ENCODE assay signal across 8 cellular contexts in the genomic region with DNA sequence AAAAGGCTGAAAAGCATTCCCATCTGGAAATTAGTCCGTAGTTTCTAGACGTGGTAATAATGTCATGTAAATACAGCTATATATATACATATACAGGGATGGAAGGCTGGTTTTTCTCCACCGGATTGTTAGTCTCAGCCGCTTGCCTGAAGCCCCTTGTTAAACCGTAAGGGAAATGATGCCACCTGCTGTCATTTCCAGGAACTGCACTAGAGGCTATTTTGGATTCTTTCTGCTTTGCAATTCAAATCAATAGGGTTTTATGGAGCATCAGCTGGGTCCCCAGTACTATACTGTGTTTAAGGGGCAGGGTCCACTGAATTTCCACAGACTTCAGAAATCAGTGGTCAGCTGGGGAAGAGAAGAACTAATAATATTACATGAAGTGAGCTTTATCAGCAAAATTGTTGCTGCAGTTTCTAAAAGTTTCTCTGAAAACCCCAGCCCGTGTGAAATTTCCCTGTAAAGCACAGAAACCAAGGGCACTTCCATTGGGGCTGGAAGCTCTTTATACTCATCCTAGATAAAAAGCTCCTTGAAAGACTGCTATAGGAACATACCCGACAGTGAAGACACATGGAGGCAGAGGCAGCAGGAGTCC. TPM values are rescaled to one million over a fixed set of nuclear protein-coding genes. Genes with fewer than 3 reads are reported as not detected.
DNase-seq lines count a peak whose midpoint lies in the region; ATAC-seq and TF ChIP-seq lines count a peak whose summit lies in the region.

No MANE protein-coding gene starts in this region.

- H3K36me3 ChIP-seq in ACC112 (ENCODE audit: insufficient read depth, low read length) (no peaks in the 10 kb centered on the region), OCI-LY7 (ENCODE audit: insufficient read depth, low read length) (peaks cover 98% of the 10 kb centered on the region), esophagus squamous epithelium (peaks cover 0 to 35% (median 0%) of the 10 kb centered on the region in 3 donors)

- H3K27ac Mint-ChIP-seq in IgD-negative memory B cell (peak overlapping the region; percentile 14 to 67 (median 63)), nephron progenitor cell (no peak overlapping the region)
- peak overlapping the region; percentile 70 for H3K27ac Mint-ChIP-seq in stimulated activated naive CD8-positive, alpha-beta T cell treated with anti-CD3 and anti-CD28 coated beads, Interleukin-15, Interleukin-2, amounts not matched to agents 100 ng/mL and 50 ng/mL, for 24 hours

- H3K4me1 ChIP-seq in ACC112 (ENCODE audit: control insufficient read depth, insufficient read depth, low read length, unreplicated experiment), result peaks cover 21% of the 10 kb centered on the region
- H3K4me1 ChIP-seq in OCI-LY7 (ENCODE audit: insufficient read depth, low read length, poor library complexity, severe bottlenecking), result peaks cover 23% of the 10 kb centered on the region
- peaks cover 0 to 26% (median 10%) of the 10 kb centered on the region in 3 donors for H3K4me1 ChIP-seq in esophagus squamous epithelium

- H2AFZ ChIP-seq in ACC112 (ENCODE audit: low read length, unreplicated experiment) (no peak overlapping the region), OCI-LY7 (ENCODE audit: low read length) (no peak overlapping the region)

- WGBS in esophagus squamous epithelium, 2 donors, result 20 to 24% methylated on average over 7 of the region's 7 CpGs

- H3K27ac ChIP-seq in ACC112 (ENCODE audit: low read depth, low read length), result peak overlapping the region; percentile 63
- peak overlapping the region; percentile 52 for H3K27ac ChIP-seq in OCI-LY7 (ENCODE audit: low read depth, low read length, poor library complexity, severe bottlenecking)
- H3K27ac ChIP-seq in esophagus squamous epithelium, result no peak overlapping the region

- ATAC-seq in GM18517 (IDR thresholded peaks at IDR 0.05; ENCODE audit: unreplicated experiment), result peak; percentile 69

- no peaks in the 10 kb centered on the region for H3K9me2 ChIP-seq in OCI-LY7 (ENCODE audit: insufficient read depth, low read length)

- H3K4me3 Mint-ChIP-seq in IgD-negative memory B cell (peak overlapping the region in 1 of 4 donors; percentile 69), nephron progenitor cell (no peak overlapping the region)
- no peak overlapping the region for H3K4me3 Mint-ChIP-seq in stimulated activated naive CD8-positive, alpha-beta T cell treated with anti-CD3 and anti-CD28 coated beads, Interleukin-15, Interleukin-2, amounts not matched to agents 100 ng/mL and 50 ng/mL, for 24 hours

- no peaks in the 10 kb centered on the region for H3K79me2 ChIP-seq in ACC112 (ENCODE audit: control insufficient read depth, insufficient read depth, low read length, unreplicated experiment)
- peaks cover 9% of the 10 kb centered on the region; the same call in 1 of the 2 replicates for H3K79me2 ChIP-seq in OCI-LY7 (ENCODE audit: insufficient read depth, low read depth, low read length)

- POLR2A ChIA-PET in OCI-LY7 (lab: Charles Lee), result interaction anchor here (0.6 to 1.7 kb wide), 9 partner anchors 19 to 1367 kb away, joined by 3 to 6 read pairs (median 3); no protein-coding TSS in a partner anchor

- intact Hi-C loops in OCI-LY7 (cut with micrococcal nuclease; ENCODE audit: unreplicated experiment), result loop anchor here (1.0 kb wide), 3 partner anchors 57 to 132 kb away; no protein-coding TSS in a partner anchor
- intact Hi-C loops in esophagus squamous epithelium (cut with DNase I), result loop anchor here (2.0 kb wide), 1 partner anchor 87 kb away; no protein-coding TSS in a partner anchor

- BruUV-seq in OCI-LY7 (replicated peaks; lab: Mats Ljungman, UMichigan), result no TSS peak

- H3K9me3 ChIP-seq in OCI-LY7 (ENCODE audit: low read length) (no peaks in the 10 kb centered on the region), esophagus squamous epithelium (no peaks in the 10 kb centered on the region)

- CTCF ChIA-PET in OCI-LY7 (lab: Charles Lee; ENCODE audit: unreplicated experiment), result interaction anchor here (0.8 to 1.9 kb wide), 4 partner anchors 14 to 87 kb away, joined by 3 to 22 read pairs (median 5); no protein-coding TSS in a partner anchor

- DNase-seq in OCI-LY7 (ENCODE audit: low spot score), result peak; percentile 86
- peak; percentile 87 for DNase-seq in activated T-cell treated with anti-CD3 and anti-CD28 coated beads for 4 hours
- no peak for DNase-seq in esophagus squamous epithelium (lab: John Stamatoyannopoulos, UW)
- DNase-seq in nephron progenitor cell, result peak; percentile 85

- peaks cover 18% of the 10 kb centered on the region; the same call in 1 of the 2 replicates for H4K20me1 ChIP-seq in OCI-LY7 (ENCODE audit: insufficient read depth, low read length)

- no peaks in the 10 kb centered on the region for H3K9me3 Mint-ChIP-seq in IgD-negative memory B cell
- H3K9me3 Mint-ChIP-seq in nephron progenitor cell, result no peaks in the 10 kb centered on the region
- H3K9me3 Mint-ChIP-seq in stimulated activated naive CD8-positive, alpha-beta T cell treated with anti-CD3 and anti-CD28 coated beads, Interleukin-15, Interleukin-2, amounts not matched to agents 100 ng/mL and 50 ng/mL, for 24 hours, result no peaks in the 10 kb centered on the region

- H3K4me1 Mint-ChIP-seq in IgD-negative memory B cell, result peaks cover 18 to 26% (median 25%) of the 10 kb centered on the region in 3 donors
- H3K4me1 Mint-ChIP-seq in nephron progenitor cell, result peaks cover 40% of the 10 kb centered on the region
- H3K4me1 Mint-ChIP-seq in stimulated activated naive CD8-positive, alpha-beta T cell treated with anti-CD3 and anti-CD28 coated beads, Interleukin-15, Interleukin-2, amounts not matched to agents 100 ng/mL and 50 ng/mL, for 24 hours (ENCODE audit: low read depth), result peaks cover 36% of the 10 kb centered on the region

- TF ChIP-seq CTCF in OCI-LY7 (conservative IDR thresholded peaks at IDR 0.05; ENCODE audit: low read length), result peak; percentile 98
- peak; percentile 87 to 96 (median 94) for TF ChIP-seq CTCF in esophagus squamous epithelium (IDR thresholded peaks at IDR 0.05)
- TF ChIP-seq CTCF in nephron progenitor cell (IDR thresholded peaks at IDR 0.05), result peak; percentile 95

- no peak overlapping the region for H3K4me3 ChIP-seq in ACC112 (ENCODE audit: low read depth, low read length)
- H3K4me3 ChIP-seq in OCI-LY7 (ENCODE audit: low read depth, low read length, poor library complexity, severe bottlenecking), result no peak overlapping the region
- no peak overlapping the region for H3K4me3 ChIP-seq in esophagus squamous epithelium

- no peak for TF ChIP-seq POLR2A in esophagus squamous epithelium (IDR thresholded peaks at IDR 0.05)

- H3K27me3 Mint-ChIP-seq in IgD-negative memory B cell (no peaks in the 10 kb centered on the region), nephron progenitor cell (ENCODE audit: low read depth, poor library complexity) (peaks cover 10% of the 10 kb centered on the region)
- H3K27me3 Mint-ChIP-seq in stimulated activated naive CD8-positive, alpha-beta T cell treated with anti-CD3 and anti-CD28 coated beads, Interleukin-15, Interleukin-2, amounts not matched to agents 100 ng/mL and 50 ng/mL, for 24 hours, result no peaks in the 10 kb centered on the region

- H3K27me3 ChIP-seq in ACC112 (ENCODE audit: insufficient read depth, low read length), result no peaks in the 10 kb centered on the region
- H3K27me3 ChIP-seq in esophagus squamous epithelium, result no peaks in the 10 kb centered on the region

- H3K36me3 Mint-ChIP-seq in IgD-negative memory B cell (peaks cover 5% of the 10 kb centered on the region), nephron progenitor cell (ENCODE audit: low read depth) (no peaks in the 10 kb centered on the region)
- peaks cover 54% of the 10 kb centered on the region for H3K36me3 Mint-ChIP-seq in stimulated activated naive CD8-positive, alpha-beta T cell treated with anti-CD3 and anti-CD28 coated beads, Interleukin-15, Interleukin-2, amounts not matched to agents 100 ng/mL and 50 ng/mL, for 24 hours (ENCODE audit: low read depth)

- H3K4me2 ChIP-seq in OCI-LY7 (ENCODE audit: low read length), result peak overlapping the region; percentile 49

RNA-seq across cellular contexts. Expression of a gene that starts 33.8 kb away (rescaled TPM):
- 33.8 TPM for polyA plus RNA-seq in IgD-negative memory B cell
- 36.2 and 48.9 TPM in 2 replicates for total RNA-seq in OCI-LY7 (2014; rRNA removed; shearing (Covaris generic))
- total RNA-seq in OCI-LY7 (2022) (54.8 and 61.9 TPM in 2 replicates), esophagus squamous epithelium (10 to 100 TPM; 36.6 to 80.5 (median 74.3) TPM)

RNA-seq across cellular contexts. Expression of a gene that starts 58.0 kb away (rescaled TPM):
- polyA plus RNA-seq in IgD-negative memory B cell, result 249 TPM
- total RNA-seq in OCI-LY7 (2014; rRNA removed; shearing (Covaris generic)), result 164 and 186 TPM in 2 replicates
- 161 and 180 TPM in 2 replicates for total RNA-seq in OCI-LY7 (2022)
- 10 to 100 TPM in 1 of 4 donors, 1 to 10 TPM in 3; 1.2 to 17.7 (median 3.4) TPM for total RNA-seq in esophagus squamous epithelium

Comparison
In these comparisons a context has a peak if more than half of its experiments do, and no peak if none do; other contexts are left out.
1. H3K27ac ChIP-seq: peak in ACC112 (single experiment) and OCI-LY7 (single experiment); none in esophagus squamous epithelium (0 of 4).
2. RNA of a gene that starts 58.0 kb away (total RNA-seq): 161 to 186 TPM in OCI-LY7; 1.2 to 17.7 TPM in esophagus squamous epithelium; every median in the first group is over 4 times any median in the second.
3. Peak in every context shown above with its lines, with median percentiles within 50 percentile points of each other: CTCF ChIP-seq.